19 cellular contexts compared by ENCODE assay signal in the genomic region with DNA sequence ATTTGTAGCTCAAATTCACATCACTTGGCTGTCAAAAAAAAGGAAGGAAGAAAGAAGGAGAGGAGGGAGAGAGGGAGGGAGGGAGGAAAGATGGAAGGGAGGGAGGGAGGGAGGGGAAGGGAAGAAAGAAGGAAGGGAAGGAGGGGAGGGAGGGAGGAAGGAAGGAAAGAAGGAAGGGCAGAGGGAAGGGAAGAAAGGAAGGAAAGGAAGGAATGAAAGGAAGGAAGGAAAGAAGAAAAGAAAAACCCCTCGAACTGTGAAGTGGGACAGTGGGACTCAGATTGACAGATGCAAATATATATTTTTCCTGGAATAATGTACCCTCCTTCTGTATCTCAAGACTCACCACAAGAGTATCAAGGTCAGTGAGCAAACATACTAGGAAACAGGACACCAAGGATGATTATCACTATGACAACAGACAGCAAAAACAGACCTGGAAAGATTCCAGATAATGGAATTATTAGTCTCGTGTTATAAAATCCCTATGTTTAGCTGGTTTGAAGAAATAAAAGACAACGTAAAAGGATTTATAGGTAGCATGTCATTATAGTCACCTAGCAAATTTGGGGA. TPM values are rescaled to one million over a fixed set of nuclear protein-coding genes. Genes with fewer than 3 reads are reported as not detected.
DNase-seq lines count a peak whose midpoint lies in the region; ATAC-seq, FAIRE-seq and TF ChIP-seq lines count a peak whose summit lies in the region.
"Had no signal": no experiment of that assay in that cellular context is flagged by ENCODE, and none has a peak within 500 bp of the region (broad histone marks: within the 10 kb centered on the region; RNA-seq: fewer than 3 reads in every experiment).

No MANE protein-coding gene starts in this region.

- TF ChIP-seq RAD21 in K562 (CRISPR knock-in tag; conservative IDR thresholded peaks at IDR 0.05 in 1 of 2, IDR thresholded peaks at IDR 0.05 in 1 of 2): no peak

- no peak for FAIRE-seq in K562 (lab: Jason Lieb, UNC)
- FAIRE-seq: A204.1, GM12891 had no signal

- H3K9me3 ChIP-seq in K562 (replicated peaks; ENCODE audit: control insufficient read depth, insufficient read depth, low read depth, low read length): no peaks in the 10 kb centered on the region
- H3K9me3 ChIP-seq in suprapubic skin: no peaks in the 10 kb centered on the region
- H3K9me3 ChIP-seq: HAP-1, thoracic aorta had no signal

- BruUV-seq in K562 (replicated peaks; lab: Mats Ljungman, UMichigan): no TSS peak

- DNase-seq in NCI-H1417 (lab: John Stamatoyannopoulos, UW) (peak in 2 of 3 experiments; percentile 35 to 51), NCI-H1417 treated with DMSO at 0.1 percent for 48 hours (lab: John Stamatoyannopoulos, UW) (no peak), NCI-H69 (lab: John Stamatoyannopoulos, UW) (peak; percentile 32), K562 (ENCODE audit: extremely low read depth in 1 of 4, low spot score in 3 of 4) (peak in 2 of 4 experiments; percentile 46 to 58), retinal pigment epithelial cell (ENCODE audit: low read depth) (peak; percentile 79), NOMO-1 treated with DMSO at 0.1 percent for 48 hours (lab: John Stamatoyannopoulos, UW; ENCODE audit: unreplicated experiment) (no peak), suprapubic skin (ENCODE audit: low spot score in 2 of 2) (no peak)
- DNase-seq: activated naive CD4-positive, alpha-beta T cell treated with Interleukin-2 at 50 U/mL for 16 hours; effector memory CD4-positive, alpha-beta T cell; NCI-H1436; stimulated activated CD4-positive, alpha-beta T cell treated with anti-CD3 and anti-CD28 coated beads, Interleukin-1b, Interleukin-23, amount 100 ng/mL, for 48 hours had no signal

- in situ Hi-C loops in K562 (cut with MboI): no loop called here

- POLR2A ChIA-PET in K562 (lab: Yijun Ruan, JAX): no interaction called here

- intact Hi-C loops in K562 (cut with micrococcal nuclease): no loop called here

- TF ChIP-seq EP300 in K562 (IDR thresholded peaks at IDR 0.05; ENCODE audit: low read length) (0 out of 2 replicates have a peak, but pooled peaks have one; percentile 17), suprapubic skin (IDR thresholded peaks at IDR 0.05) (no peak)

- CTCF ChIA-PET in K562 (lab: Yijun Ruan, JAX; ENCODE audit: low intra/inter-chr PET ratio): no interaction called here

- H3K79me2 ChIP-seq in K562 (ENCODE audit: control insufficient read depth, insufficient read depth, low read length): no peaks in the 10 kb centered on the region

- H2AFZ ChIP-seq in K562 (ENCODE audit: low read depth, low read length): no peak overlapping the region
- H2AFZ ChIP-seq: PC-9 had no signal

- peaks cover 15 to 25% of the 10 kb centered on the region in 2 experiments; a peak in 4 of 5 replicates for H3K27me3 ChIP-seq in K562 (ENCODE audit: control insufficient read depth in 2 of 2, insufficient read depth in 2 of 2, low read length in 2 of 2)
- no peaks in the 10 kb centered on the region for H3K27me3 ChIP-seq in suprapubic skin

- H3K9ac ChIP-seq in K562 (ENCODE audit: insufficient read depth in 1 of 2, low read depth in 2 of 2, low read length in 2 of 2): no peak overlapping the region

- 2% methylated on average over 3 of the region's 3 CpGs for WGBS in K562 (ENCODE audit: insufficient coverage, low coverage, missing lambda C conversion rate)
- 23% methylated on average over 3 of the region's 3 CpGs for WGBS in suprapubic skin

- TF ChIP-seq POLR2A in K562 (conservative IDR thresholded peaks at IDR 0.05) (no peak), suprapubic skin (IDR thresholded peaks at IDR 0.05) (no peak)

- H3K4me2 ChIP-seq in K562 (ENCODE audit: insufficient read depth, low read length): no peak overlapping the region; the same call in 1 of the 2 replicates
- H3K4me2 ChIP-seq: PC-9 had no signal

- H3K4me1 ChIP-seq in K562 (replicated peaks in 1 of 2; ENCODE audit: control insufficient read depth in 2 of 2, insufficient read depth in 2 of 2, low read length in 2 of 2): peaks cover 0 to 4% of the 10 kb centered on the region in 2 experiments; a peak in 2 of 5 replicates
- H3K4me1 ChIP-seq in suprapubic skin: no peaks in the 10 kb centered on the region
- H3K4me1 ChIP-seq: HAP-1 had no signal

- H3K4me3 ChIP-seq in K562 (no peak overlapping the region), retinal pigment epithelial cell (ENCODE audit: low read length) (no peak overlapping the region), suprapubic skin (no peak overlapping the region)
- H3K4me3 ChIP-seq: HAP-1, PC-9, thoracic aorta had no signal

- no peaks in the 10 kb centered on the region for H3K9me1 ChIP-seq in K562 (ENCODE audit: control insufficient read depth, insufficient read depth, low read length)

- TF ChIP-seq CTCF in K562 (IDR thresholded peaks at IDR 0.05 in 2 of 3, conservative IDR thresholded peaks at IDR 0.05 in 1 of 3; ENCODE audit: insufficient read depth in 2 of 3, low read depth in 1 of 3, low read length in 3 of 3): no peak
- no peak for TF ChIP-seq CTCF in retinal pigment epithelial cell (conservative IDR thresholded peaks at IDR 0.05; ENCODE audit: low read depth, low read length)
- no peak for TF ChIP-seq CTCF in suprapubic skin (IDR thresholded peaks at IDR 0.05)

- H3K27ac ChIP-seq in K562 (ENCODE audit: extremely low read depth, low read depth, low read length): no peak overlapping the region
- no peak overlapping the region for H3K27ac ChIP-seq in suprapubic skin
- H3K27ac ChIP-seq: PC-9, thoracic aorta had no signal

- no peaks in the 10 kb centered on the region for H4K20me1 ChIP-seq in K562 (replicated peaks; ENCODE audit: control insufficient read depth, insufficient read depth, low read length)

- H3K36me3 ChIP-seq in K562 (ENCODE audit: control insufficient read depth, insufficient read depth, low read length) (no peaks in the 10 kb centered on the region), suprapubic skin (no peaks in the 10 kb centered on the region)
- H3K36me3 ChIP-seq: HAP-1, thoracic aorta had no signal

- ATAC-seq in K562 (no peak), HG03442 (IDR thresholded peaks at IDR 0.05; ENCODE audit: unreplicated experiment) (no peak)
- ATAC-seq: natural killer cell treated with Interleukin-12 subunit alpha and Interleukin-12 subunit beta and Interleukin-15 and Interleukin-18, amount 100 ng/mL, for 72 hours; WTC11 had no signal

TF ChIP-seq in K562, 482 proteins besides CTCF, POLR2A, EP300 and RAD21 (continues in another document):
- TF ChIP-seq, protein P1, sequence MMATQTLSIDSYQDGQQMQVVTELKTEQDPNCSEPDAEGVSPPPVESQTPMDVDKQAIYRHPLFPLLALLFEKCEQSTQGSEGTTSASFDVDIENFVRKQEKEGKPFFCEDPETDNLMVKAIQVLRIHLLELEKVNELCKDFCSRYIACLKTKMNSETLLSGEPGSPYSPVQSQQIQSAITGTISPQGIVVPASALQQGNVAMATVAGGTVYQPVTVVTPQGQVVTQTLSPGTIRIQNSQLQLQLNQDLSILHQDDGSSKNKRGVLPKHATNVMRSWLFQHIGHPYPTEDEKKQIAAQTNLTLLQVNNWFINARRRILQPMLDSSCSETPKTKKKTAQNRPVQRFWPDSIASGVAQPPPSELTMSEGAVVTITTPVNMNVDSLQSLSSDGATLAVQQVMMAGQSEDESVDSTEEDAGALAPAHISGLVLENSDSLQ (IDR thresholded peaks at IDR 0.05): peak; percentile 63
- TF ChIP-seq CTBP1 (IDR thresholded peaks at IDR 0.05; ENCODE audit: borderline replicate concordance) (0 out of 2 replicates have a peak, but pooled peaks have one; percentile 22), FOXJ2 (tag; IDR thresholded peaks at IDR 0.05) (peak; percentile 97), CBFA2T3 (IDR thresholded peaks at IDR 0.05) (peak; percentile 29), GTF2F1 (IDR thresholded peaks at IDR 0.05; ENCODE audit: low read depth, low read length) (no peak), RNF2 (IDR thresholded peaks at IDR 0.05) (no peak), ZNF212 (CRISPR knock-in tag; IDR thresholded peaks at IDR 0.05) (no peak)
- TF ChIP-seq, protein P2, sequence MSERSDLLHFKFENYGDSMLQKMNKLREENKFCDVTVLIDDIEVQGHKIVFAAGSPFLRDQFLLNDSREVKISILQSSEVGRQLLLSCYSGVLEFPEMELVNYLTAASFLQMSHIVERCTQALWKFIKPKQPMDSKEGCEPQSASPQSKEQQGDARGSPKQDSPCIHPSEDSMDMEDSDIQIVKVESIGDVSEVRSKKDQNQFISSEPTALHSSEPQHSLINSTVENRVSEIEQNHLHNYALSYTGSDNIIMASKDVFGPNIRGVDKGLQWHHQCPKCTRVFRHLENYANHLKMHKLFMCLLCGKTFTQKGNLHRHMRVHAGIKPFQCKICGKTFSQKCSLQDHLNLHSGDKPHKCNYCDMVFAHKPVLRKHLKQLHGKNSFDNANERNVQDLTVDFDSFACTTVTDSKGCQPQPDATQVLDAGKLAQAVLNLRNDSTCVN (CRISPR knock-in tag; IDR thresholded peaks at IDR 0.05): no peak

RNA-seq across cellular contexts. Expression of a gene that starts 24.2 kb away (rescaled TPM):
- total RNA-seq in K562 (2011; cell fraction: chromatin; rRNA removed; ENCODE audit: low replicate concordance): 40.2 and 114 TPM in 2 replicates
- 54.3 and 65.4 TPM in 2 replicates for total RNA-seq in K562 (2011; cell fraction: nucleolus; rRNA removed)
- total RNA-seq in K562 (2011; cell fraction: nucleoplasm; rRNA removed): 51.5 and 63.2 TPM in 2 replicates
- total RNA-seq in K562 (2014; rRNA removed): 6.9 and 11.0 TPM in 2 replicates
- 4.9 and 6.8 TPM in 2 replicates for total RNA-seq in K562 (2014; rRNA removed; fragmentation: Illumina TruSeq; extraction: Trizol)
- total RNA-seq in K562 (2015; rRNA removed; fragmentation: Illumina TruSeq; extraction: Trizol): 5.6 and 6.1 TPM in 2 replicates
- total RNA-seq in K562 (2021): 22.3 and 23.7 TPM in 2 replicates
- polyA plus RNA-seq in K562 (2011; rRNA removed): 9.2 and 15.1 TPM in 2 replicates
- polyA plus RNA-seq in K562 (2011; cell fraction: cytosol; rRNA removed): 8.2 and 11.8 TPM in 2 replicates
- 36.8 and 72.7 TPM in 2 replicates for polyA plus RNA-seq in K562 (2011; cell fraction: nucleus; rRNA removed)
- polyA plus RNA-seq in K562 (2012): 12.0 and 19.4 TPM in 2 replicates
- 15.4 and 18.8 TPM in 2 replicates for polyA plus RNA-seq in K562 (2014; fragmentation: Illumina TruSeq; extraction: Trizol)
- polyA plus RNA-seq in K562 (2014; fragmentation: Nextera tagmentation; extraction: Ambion mirVana): under 1 TPM; 0.66 to 0.81 TPM
- 11.7 and 13.9 TPM in 2 replicates for polyA plus RNA-seq in K562 (2014; rRNA removed)
- 7.5 and 9.7 TPM in 2 replicates for polyA minus RNA-seq in K562 (2011; rRNA and poly(A)+ RNA removed)
- polyA minus RNA-seq in K562 (2011; cell fraction: cytosol; rRNA and poly(A)+ RNA removed): 12.4 and 14.4 TPM in 2 replicates
- 10.1 and 11.4 TPM in 2 replicates for polyA minus RNA-seq in K562 (2011; cell fraction: nucleus; rRNA and poly(A)+ RNA removed)
- total RNA-seq in suprapubic skin: 10 to 100 TPM in 2 of 4 donors, 1 to 10 TPM in 2; 6.8 to 17.9 (median 11.0) TPM

Comparison
In these comparisons a context has a peak if more than half of its experiments do, and no peak if none do; other contexts are left out.
1. DNase-seq: peak in NCI-H1417 (2 of 3), NCI-H69 (single experiment) and retinal pigment epithelial cell (single experiment); none in NCI-H1417 treated with DMSO at 0.1 percent for 48 hours (single experiment), NOMO-1 treated with DMSO at 0.1 percent for 48 hours (single experiment) and suprapubic skin (0 of 2).